Comparison of ENCODE assay signal across 8 cellular contexts in genomic region chr10:14839305-14839695, GRCh38. TPM values are rescaled to one million over a fixed set of nuclear protein-coding genes. Genes with fewer than 3 reads are reported as not detected.
A peak's percentile ranks its signal among the peaks of the same experiment; 100 is the strongest.
DNase-seq lines count a peak whose midpoint lies in the region; ATAC-seq and TF ChIP-seq lines count a peak whose summit lies in the region.

No MANE protein-coding gene starts in this region.

- DNase-seq in GM06990 (ENCODE audit: extremely low read depth, insufficient read length) (no peak), PC-3 (no peak), epithelial cell of esophagus (ENCODE audit: low read depth) (no peak), GM03348 (ENCODE audit: low spot score) (no peak), SIG-M5 treated with dmso at 0.1 percent for 504 hours (lab: John Stamatoyannopoulos, UW; ENCODE audit: unreplicated experiment) (no peak), epidermal melanocyte (ENCODE audit: insufficient read length, low spot score) (no peak)

- peaks cover 32% of the 10 kb centered on the region for H3K79me2 ChIP-seq in PC-3 (ENCODE audit: low read length)

- peak overlapping the region; percentile 94 for H3K9ac ChIP-seq in PC-3 (ENCODE audit: low read length)

- POLR2A ChIA-PET in PC-3 (lab: Charles Lee; ENCODE audit: unreplicated experiment) = interaction anchor here (0.6 kb wide), 1 partner anchor 42 kb away, joined by 4 read pairs; no protein-coding TSS in a partner anchor

- H3K9me3 ChIP-seq in PC-3 (ENCODE audit: low read length) (no peaks in the 10 kb centered on the region), neutrophil (no peaks in the 10 kb centered on the region)

- no peaks in the 10 kb centered on the region for H3K27me3 ChIP-seq in GM06990 (replicated peaks; ENCODE audit: control insufficient read depth, insufficient read depth, low read length)
- no peaks in the 10 kb centered on the region for H3K27me3 ChIP-seq in PC-3 (ENCODE audit: low read length)
- H3K27me3 ChIP-seq in neutrophil = no peaks in the 10 kb centered on the region

- peak overlapping the region; percentile 83 for H3K4me2 ChIP-seq in PC-3 (ENCODE audit: low read length)

- H3K4me1 ChIP-seq in PC-3 (ENCODE audit: insufficient read depth, low read length) (peaks cover 6% of the 10 kb centered on the region; the same call in 1 of the 2 replicates), neutrophil (ENCODE audit: control insufficient read depth in 1 of 2, insufficient read depth in 1 of 2, low read depth in 1 of 2, low read length in 1 of 2) (peaks cover 20% of the 10 kb centered on the region in 2 experiments)

- H3K9me2 ChIP-seq in PC-3 (replicated peaks; ENCODE audit: low read length) = no peaks in the 10 kb centered on the region

- BruUV-seq in PC-3 (replicated peaks; lab: Mats Ljungman, UMichigan) = no TSS peak

- peaks cover 21% of the 10 kb centered on the region for H3K36me3 ChIP-seq in GM06990 (ENCODE audit: control insufficient read depth, insufficient read depth, low read length)
- H3K36me3 ChIP-seq in PC-3 (ENCODE audit: low read depth, low read length) = peaks cover 14% of the 10 kb centered on the region; the same call in 1 of the 2 replicates
- peaks cover 34% of the 10 kb centered on the region for H3K36me3 ChIP-seq in neutrophil

- CTCF ChIA-PET in PC-3 (lab: Charles Lee) = no interaction called here

- intact Hi-C loops in PC-3 (cut with micrococcal nuclease) = loop anchor here (5.0 kb wide), 1 partner anchor 237 kb away; no protein-coding TSS in a partner anchor

- H3F3A ChIP-seq in PC-3 (ENCODE audit: low read length, unreplicated experiment) = no peaks in the 10 kb centered on the region

- peaks cover 3% of the 10 kb centered on the region; the same call in 1 of the 2 replicates for H4K20me1 ChIP-seq in PC-3 (ENCODE audit: low read length)

- TF ChIP-seq CTCF in GM06990 (IDR thresholded peaks at IDR 0.05; ENCODE audit: insufficient read depth, low read length, poor library complexity, severe bottlenecking) = no peak
- no peak for TF ChIP-seq CTCF in PC-3 (conservative IDR thresholded peaks at IDR 0.05; ENCODE audit: low read depth, low read length)
- TF ChIP-seq CTCF in epithelial cell of esophagus (IDR thresholded peaks at IDR 0.05; ENCODE audit: insufficient read depth, low read depth, low read length, missing control alignments) = no peak
- TF ChIP-seq CTCF in neutrophil (IDR thresholded peaks at IDR 0.05) = no peak

- ATAC-seq in PC-3 (no peak), HG03025 (IDR thresholded peaks at IDR 0.05; ENCODE audit: low FRiP score, unreplicated experiment) (no peak)

- no peak overlapping the region for H3K27ac ChIP-seq in PC-3 (ENCODE audit: low read length)
- H3K27ac ChIP-seq in neutrophil = peak overlapping the region; percentile 87

- peak overlapping the region; percentile 71; the same call in 1 of the 2 replicates for H2AFZ ChIP-seq in PC-3 (ENCODE audit: low read length)

- H3K4me3 ChIP-seq in GM06990 (replicated peaks; ENCODE audit: low read depth, low read length) (peak overlapping the region; percentile 86), PC-3 (ENCODE audit: low read length) (peak overlapping the region; percentile 88), epithelial cell of esophagus (ENCODE audit: low read length) (peak overlapping the region; percentile 96), neutrophil (ENCODE audit: low read depth in 1 of 2, low read length in 1 of 2) (peak overlapping the region; percentile 84 to 99)

RNA-seq across cellular contexts. Expression of gene HSPA14, which starts 1.2 kb away (rescaled TPM):
- total RNA-seq in PC-3 (2014; rRNA removed) = 17.5 and 18.1 TPM in 2 replicates

RNA-seq across cellular contexts. Expression of gene MSANTD7, which starts 1.2 kb away (rescaled TPM):
- total RNA-seq in PC-3 (2014; rRNA removed) = 8.2 and 10.7 TPM in 2 replicates

RNA-seq across cellular contexts. Expression of gene CDNF, which starts 1.5 kb away (rescaled TPM):
- 1.2 TPM in 1 of 2 replicates, not detected in the other for total RNA-seq in PC-3 (2014; rRNA removed)

RNA-seq across cellular contexts. Expression of gene SUV39H2, which starts 39.4 kb away (rescaled TPM):
- 6.4 and 6.9 TPM in 2 replicates for total RNA-seq in PC-3 (2014; rRNA removed)
